Comparison of ENCODE assay signal across 35 cellular contexts in the genomic region with DNA sequence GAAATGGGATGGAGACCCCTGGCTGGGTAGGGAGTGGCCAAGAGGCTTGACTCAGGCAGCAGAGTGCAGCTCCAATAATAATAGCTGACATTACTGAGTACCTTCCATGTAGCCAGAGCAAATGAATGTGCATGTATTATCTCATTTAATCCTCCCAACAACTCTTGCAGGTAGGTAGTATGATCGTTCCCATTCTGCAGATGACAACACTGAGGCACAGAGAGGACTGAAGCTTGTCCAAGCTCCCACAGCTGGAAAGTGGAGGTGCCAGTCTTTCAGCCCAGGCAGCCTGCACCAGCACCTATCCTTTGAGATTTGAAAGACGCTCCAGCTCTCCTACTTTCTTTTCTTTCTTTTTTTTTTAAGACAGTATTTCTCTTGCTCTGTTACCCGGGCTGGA.
A peak's percentile ranks its signal among the peaks of the same experiment; 100 is the strongest.
DNase-seq lines count a peak whose midpoint lies in the region; ATAC-seq, FAIRE-seq and TF ChIP-seq lines count a peak whose summit lies in the region.
"Had no signal": no experiment of that assay in that cellular context is flagged by ENCODE, and none has a peak within 500 bp of the region (broad histone marks: within the 10 kb centered on the region; RNA-seq: fewer than 3 reads in every experiment).

No MANE protein-coding gene starts in this region.

- H3K36me3 ChIP-seq in HepG2 (replicated peaks in 1 of 2; ENCODE audit: control insufficient read depth in 1 of 2, insufficient read depth in 2 of 2, low read length in 2 of 2) = no peaks in the 10 kb centered on the region
- H3K36me3 ChIP-seq in right lobe of liver = no peaks in the 10 kb centered on the region
- no peaks in the 10 kb centered on the region for H3K36me3 ChIP-seq in HEK293 (ENCODE audit: control insufficient read depth in 2 of 2, insufficient read depth in 1 of 2, low read length in 2 of 2)
- H3K36me3 ChIP-seq in K562 (ENCODE audit: control insufficient read depth, insufficient read depth, low read length) = no peaks in the 10 kb centered on the region
- no peaks in the 10 kb centered on the region for H3K36me3 ChIP-seq in osteoblast (ENCODE audit: insufficient read depth, low read length)
- no peaks in the 10 kb centered on the region for H3K36me3 ChIP-seq in SK-N-SH (replicated peaks in 1 of 2; ENCODE audit: control insufficient read depth in 1 of 2, insufficient read depth in 2 of 2, low read length in 1 of 2)
- no peaks in the 10 kb centered on the region for H3K36me3 ChIP-seq in heart left ventricle
- H3K36me3 ChIP-seq: BE2C; BLaER1; BLaER1 treated with 17β-estradiol and CSF1 and Interleukin-3, amounts not matched to agents 10 nM and 100 nM had no signal

- H4K20me1 ChIP-seq in HepG2 (ENCODE audit: insufficient read depth, low read length) (no peaks in the 10 kb centered on the region), K562 (replicated peaks; ENCODE audit: control insufficient read depth, insufficient read depth, low read length) (peaks cover 8% of the 10 kb centered on the region), osteoblast (ENCODE audit: insufficient read depth, low read length) (no peaks in the 10 kb centered on the region), SK-N-SH (ENCODE audit: insufficient read depth) (no peaks in the 10 kb centered on the region)
- H4K20me1 ChIP-seq: BLaER1; BLaER1 treated with 17β-estradiol and CSF1 and Interleukin-3, amounts not matched to agents 10 nM and 100 nM had no signal

- BruUV-seq in HepG2 (replicated peaks; lab: Mats Ljungman, UMichigan) = no TSS peak
- BruUV-seq in K562 (replicated peaks; lab: Mats Ljungman, UMichigan) = no TSS peak

- 7% methylated on average over 3 of the region's 3 CpGs for WGBS in HepG2 (ENCODE audit: low lambda C conversion rate)
- 52% methylated on average over 2 of the region's 3 CpGs for WGBS in right lobe of liver (ENCODE audit: insufficient coverage, low coverage, low lambda C conversion rate, missing lambda C conversion rate)
- 3% methylated on average over 3 of the region's 3 CpGs for WGBS in K562 (ENCODE audit: insufficient coverage, low coverage, missing lambda C conversion rate)
- WGBS in SK-N-SH (ENCODE audit: low lambda C conversion rate) = 45% methylated on average over 3 of the region's 3 CpGs
- WGBS in heart left ventricle, 4 donors = 86 to 92% (median 88%) methylated on average over 3 of the region's 3 CpGs

- no peaks in the 10 kb centered on the region for H3K9me2 ChIP-seq in SK-N-SH

- POLR2A ChIA-PET in HepG2 (lab: Yijun Ruan, JAX) (no interaction called here), HEK293 (lab: Yijun Ruan, JAX) (interaction anchor here (0.5 kb wide), 1 partner anchor 101 kb away, joined by 3 read pairs; no protein-coding TSS in a partner anchor), K562 (lab: Yijun Ruan, JAX) (no interaction called here), SK-N-SH (lab: Yijun Ruan, JAX) (no interaction called here)

- no peaks in the 10 kb centered on the region for H3K9me1 ChIP-seq in K562 (ENCODE audit: control insufficient read depth, insufficient read depth, low read length)

- no peak overlapping the region for H3K4me3 ChIP-seq in HepG2 (replicated peaks in 1 of 3; ENCODE audit: insufficient read depth in 1 of 3, low read depth in 2 of 3, low read length in 3 of 3)
- no peak overlapping the region for H3K4me3 ChIP-seq in right lobe of liver
- no peak overlapping the region for H3K4me3 ChIP-seq in HEK293 (ENCODE audit: low read depth, low read length)
- H3K4me3 ChIP-seq in K562 = no peak overlapping the region
- no peak overlapping the region for H3K4me3 ChIP-seq in osteoblast (ENCODE audit: insufficient read depth, low read length)
- no peak overlapping the region for H3K4me3 ChIP-seq in SK-N-SH (ENCODE audit: low read depth in 2 of 2, low read length in 1 of 2)
- H3K4me3 ChIP-seq in heart left ventricle = no peak overlapping the region
- H3K4me3 ChIP-seq: A549; BLaER1; BLaER1 treated with 17β-estradiol and CSF1 and Interleukin-3, amounts not matched to agents 10 nM and 100 nM had no signal

- no peak overlapping the region for H3K4me2 ChIP-seq in HepG2 (ENCODE audit: low read depth, low read length)
- H3K4me2 ChIP-seq in K562 (ENCODE audit: insufficient read depth, low read length) = no peak overlapping the region
- no peak overlapping the region for H3K4me2 ChIP-seq in osteoblast (ENCODE audit: insufficient read depth, low read length)
- H3K4me2 ChIP-seq in SK-N-SH = no peak overlapping the region
- H3K4me2 ChIP-seq: A549; BLaER1; BLaER1 treated with 17β-estradiol and CSF1 and Interleukin-3, amounts not matched to agents 10 nM and 100 nM had no signal

- ATAC-seq in HepG2 (no peak), right lobe of liver (no peak), K562 (no peak), heart left ventricle (no peak)
- ATAC-seq: A549; CD8-positive, alpha-beta T cell had no signal

- H2AFZ ChIP-seq in HepG2 (ENCODE audit: low read length) (no peak overlapping the region), K562 (ENCODE audit: low read depth, low read length) (no peak overlapping the region), osteoblast (ENCODE audit: low read length) (no peak overlapping the region), SK-N-SH (ENCODE audit: low read depth) (no peak overlapping the region)

- TF ChIP-seq RAD21 in HepG2 (CRISPR knock-in tag; IDR thresholded peaks at IDR 0.05) (no peak), K562 (CRISPR knock-in tag; conservative IDR thresholded peaks at IDR 0.05 in 1 of 2, IDR thresholded peaks at IDR 0.05 in 1 of 2) (no peak), SK-N-SH (IDR thresholded peaks at IDR 0.05; ENCODE audit: low read length) (no peak)

- TF ChIP-seq EP300 in HepG2 (IDR thresholded peaks at IDR 0.05; ENCODE audit: low read depth in 2 of 2, low read length in 2 of 2) (no peak), HepG2 (CRISPR knock-in tag; IDR thresholded peaks at IDR 0.05; ENCODE audit: borderline replicate concordance) (no peak), K562 (IDR thresholded peaks at IDR 0.05; ENCODE audit: low read length) (no peak), SK-N-SH (IDR thresholded peaks at IDR 0.05; ENCODE audit: borderline replicate concordance in 1 of 2, low read depth in 1 of 2, low read length in 1 of 2) (no peak)

- FAIRE-seq in HepG2 (lab: Jason Lieb, UNC) (no peak), K562 (lab: Jason Lieb, UNC) (no peak)
- FAIRE-seq: A204.1, A549, D721Med had no signal

- H3K9me3 ChIP-seq in HepG2 (ENCODE audit: low read length) (no peaks in the 10 kb centered on the region), right lobe of liver (no peaks in the 10 kb centered on the region), HEK293 (ENCODE audit: control insufficient read depth, insufficient read depth, low read depth, low read length) (no peaks in the 10 kb centered on the region), K562 (replicated peaks; ENCODE audit: control insufficient read depth, insufficient read depth, low read depth, low read length) (no peaks in the 10 kb centered on the region), osteoblast (ENCODE audit: low read depth, low read length) (no peaks in the 10 kb centered on the region), SK-N-SH (no peaks in the 10 kb centered on the region), heart left ventricle (no peaks in the 10 kb centered on the region)
- H3K9me3 ChIP-seq: A549; BE2C; BLaER1; BLaER1 treated with 17β-estradiol and CSF1 and Interleukin-3, amounts not matched to agents 10 nM and 100 nM; Caco-2 had no signal

- DNase-seq in HepG2 (ENCODE audit: low spot score) = no peak
- no peak for DNase-seq in right lobe of liver
- no peak for DNase-seq in K562 (ENCODE audit: extremely low read depth in 1 of 4, low spot score in 3 of 4)
- DNase-seq in osteoblast (ENCODE audit: insufficient read length, low spot score, missing footprints) = peak; percentile 46
- DNase-seq in SK-N-SH = no peak
- no peak for DNase-seq in heart left ventricle
- DNase-seq in NCI-H1694 (lab: John Stamatoyannopoulos, UW) = no peak
- DNase-seq: 8988T; ACHN; AML-193; BE2C; C1 segment of cervical spinal cord; Caco-2; Calu3; CD4-positive, alpha-beta memory T cell; CD4-positive, alpha-beta T cell; CD4-positive, CD25-positive, alpha-beta regulatory T cell; CD8-positive, alpha-beta memory T cell; CD8-positive, alpha-beta T cell; COR-L47; DMS 273 treated with DMSO at 0.1 percent for 48 hours; DMS153; DMS53; DMS79; DMS79 treated with DMSO at 0.1 percent for 48 hours; DND-41; EL had no signal

- H3K9ac ChIP-seq in HepG2 (ENCODE audit: insufficient read depth, low read depth, low read length) (no peak overlapping the region), K562 (ENCODE audit: insufficient read depth in 1 of 2, low read depth in 2 of 2, low read length in 2 of 2) (no peak overlapping the region), SK-N-SH (no peak overlapping the region)
- H3K9ac ChIP-seq: BLaER1; BLaER1 treated with 17β-estradiol and CSF1 and Interleukin-3, amounts not matched to agents 10 nM and 100 nM had no signal

- H3K27me3 ChIP-seq in HepG2 (ENCODE audit: control insufficient read depth in 1 of 2, insufficient read depth in 2 of 2, low read length in 2 of 2) (peaks cover 1 to 23% of the 10 kb centered on the region in 2 experiments; a peak in 1 of 5 replicates), right lobe of liver (no peaks in the 10 kb centered on the region), K562 (ENCODE audit: control insufficient read depth in 2 of 2, insufficient read depth in 2 of 2, low read length in 2 of 2) (peaks cover 10 to 38% of the 10 kb centered on the region in 2 experiments; a peak in 3 of 5 replicates), osteoblast (ENCODE audit: insufficient read depth, low read length) (peaks cover 37% of the 10 kb centered on the region), SK-N-SH (ENCODE audit: insufficient read depth) (peaks cover 14% of the 10 kb centered on the region; the same call in 1 of the 2 replicates), heart left ventricle (no peaks in the 10 kb centered on the region)
- H3K27me3 ChIP-seq: BE2C; BLaER1; BLaER1 treated with 17β-estradiol and CSF1 and Interleukin-3, amounts not matched to agents 10 nM and 100 nM had no signal

- H3K79me2 ChIP-seq in HepG2 (ENCODE audit: insufficient read depth, low read length) (no peaks in the 10 kb centered on the region), K562 (ENCODE audit: control insufficient read depth, insufficient read depth, low read length) (no peaks in the 10 kb centered on the region), osteoblast (ENCODE audit: insufficient read depth, low read length) (no peaks in the 10 kb centered on the region), SK-N-SH (ENCODE audit: insufficient read depth) (no peaks in the 10 kb centered on the region)

- CTCF ChIA-PET in HepG2 (lab: Yijun Ruan, JAX; ENCODE audit: low intra/inter-chr PET ratio, low total read pairs) (no interaction called here), HEK293 (lab: Yijun Ruan, JAX) (interaction anchor here (0.7 to 1.7 kb wide), 2 partner anchors 8 to 24 kb away, joined by 3 to 5 read pairs; no protein-coding TSS in a partner anchor), K562 (lab: Yijun Ruan, JAX; ENCODE audit: low intra/inter-chr PET ratio) (no interaction called here), SK-N-SH (lab: Yijun Ruan, JAX) (interaction anchor here (1.0 to 2.3 kb wide), 5 partner anchors 10 to 89 kb away, joined by 3 to 9 read pairs (median 3); no protein-coding TSS in a partner anchor)

- intact Hi-C loops in HepG2 (cut with micrococcal nuclease; ENCODE audit: unreplicated experiment) = no loop called here
- intact Hi-C loops in right lobe of liver (cut with DNase I) = no loop called here
- intact Hi-C loops in K562 (cut with micrococcal nuclease) = no loop called here
- intact Hi-C loops in heart left ventricle (cut with DNase I) = no loop called here

- no peaks in the 10 kb centered on the region for H3F3A ChIP-seq in SK-N-SH (replicated peaks; ENCODE audit: insufficient read depth)

- H3K4me1 ChIP-seq in HepG2 (ENCODE audit: insufficient read depth, low read length) (no peaks in the 10 kb centered on the region), right lobe of liver (no peaks in the 10 kb centered on the region), HEK293 (ENCODE audit: control insufficient read depth, insufficient read depth, low read length) (no peaks in the 10 kb centered on the region), K562 (replicated peaks in 1 of 2; ENCODE audit: control insufficient read depth in 2 of 2, insufficient read depth in 2 of 2, low read length in 2 of 2) (no peaks in the 10 kb centered on the region), osteoblast (ENCODE audit: insufficient read depth, low read length) (no peaks in the 10 kb centered on the region), SK-N-SH (ENCODE audit: control insufficient read depth in 1 of 2, insufficient read depth in 2 of 2, low read depth in 1 of 2, low read length in 1 of 2) (peaks cover 0 to 11% of the 10 kb centered on the region in 2 experiments; a peak in 1 of 4 replicates), heart left ventricle (peaks cover 0 to 7% (median 0%) of the 10 kb centered on the region in 12 donors)
- H3K4me1 ChIP-seq: A549, BLaER1 had no signal

- in situ Hi-C loops in HepG2 (cut with HindIII; ENCODE audit: extremely low pct_ligation_motif_present, low pct_unique_long_range_greater_than_20kb) = no loop called here
- in situ Hi-C loops in K562 (cut with MboI) = no loop called here

- TF ChIP-seq CTCF in HepG2 (CRISPR knock-in tag; IDR thresholded peaks at IDR 0.05) = no peak
- TF ChIP-seq CTCF in right lobe of liver (IDR thresholded peaks at IDR 0.05) = no peak
- TF ChIP-seq CTCF in HEK293 (tag by site-specific recombination; IDR thresholded peaks at IDR 0.05) = no peak
- TF ChIP-seq CTCF in K562 (IDR thresholded peaks at IDR 0.05 in 2 of 3, conservative IDR thresholded peaks at IDR 0.05 in 1 of 3; ENCODE audit: insufficient read depth in 2 of 3, low read depth in 1 of 3, low read length in 3 of 3) = no peak
- no peak for TF ChIP-seq CTCF in osteoblast (IDR thresholded peaks at IDR 0.05; ENCODE audit: extremely low read depth, low read depth, low read length)
- TF ChIP-seq CTCF in SK-N-SH (IDR thresholded peaks at IDR 0.05) = no peak
- no peak for TF ChIP-seq CTCF in heart left ventricle (IDR thresholded peaks at IDR 0.05)

- no peak for TF ChIP-seq POLR2A in HepG2 (IDR thresholded peaks at IDR 0.05; ENCODE audit: insufficient read depth in 1 of 2, low read depth in 2 of 2, low read length in 2 of 2)
- TF ChIP-seq POLR2A in right lobe of liver (IDR thresholded peaks at IDR 0.05) = no peak
- TF ChIP-seq POLR2A in K562 (conservative IDR thresholded peaks at IDR 0.05) = no peak
- TF ChIP-seq POLR2A in heart left ventricle (IDR thresholded peaks at IDR 0.05) = no peak

- H3K27ac ChIP-seq in HepG2 (ENCODE audit: extremely low read length, insufficient read depth, low read length) (no peak overlapping the region), right lobe of liver (no peak overlapping the region), HEK293 (ENCODE audit: extremely low read depth, low read depth, low read length) (no peak overlapping the region), K562 (ENCODE audit: extremely low read depth, low read depth, low read length) (no peak overlapping the region), osteoblast (ENCODE audit: low read depth, low read length) (no peak overlapping the region), SK-N-SH (ENCODE audit: low read depth in 2 of 2, low read length in 1 of 2) (no peak overlapping the region), heart left ventricle (no peak overlapping the region)
- H3K27ac ChIP-seq: 22Rv1; A549; BLaER1; BLaER1 treated with 17β-estradiol and CSF1 and Interleukin-3, amounts not matched to agents 10 nM and 100 nM; C4-2B had no signal

Comparison
In these comparisons a context has a peak if more than half of its experiments do, and no peak if none do; other contexts are left out.
1. CTCF ChIA-PET loops: an anchor here in HEK293 (0.7 to 1.7 kb wide) and SK-N-SH (1.0 to 2.3 kb wide); none called in HepG2 and K562.